In the genomic region with DNA sequence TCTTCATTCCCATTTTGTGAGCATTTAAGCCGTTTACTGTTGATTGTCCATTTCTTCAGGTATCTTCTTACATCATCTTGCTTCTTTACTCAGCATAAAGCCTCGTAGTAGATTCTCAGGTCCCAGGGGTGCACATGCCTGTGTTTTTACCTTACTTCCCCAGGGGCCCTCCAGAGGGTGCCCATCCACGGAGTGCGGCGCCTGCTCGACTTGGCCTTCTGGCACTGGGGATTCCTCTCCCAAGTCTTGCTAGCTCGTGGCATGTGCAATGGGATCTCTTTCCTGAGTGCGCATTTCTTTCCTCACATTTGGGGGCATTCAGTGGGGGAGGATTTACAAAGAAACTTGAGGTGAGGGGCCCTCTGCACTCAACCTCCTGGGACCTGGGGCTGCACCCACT, we compare ENCODE assay signal across 20 cellular contexts.
DNase-seq lines count a peak whose midpoint lies in the region; ATAC-seq and TF ChIP-seq lines count a peak whose summit lies in the region.
"Had no signal": no experiment of that assay in that cellular context is flagged by ENCODE, and none has a peak within 500 bp of the region (broad histone marks: within the 10 kb centered on the region; RNA-seq: fewer than 3 reads in every experiment).

No MANE protein-coding gene starts in this region.

- H3K9me3 Mint-ChIP-seq in brain, result peaks cover 0 to 7% (median 4%) of the 10 kb centered on the region in 5 experiments
- H3K9me3 Mint-ChIP-seq: CD4-positive, alpha-beta T cell; natural killer cell had no signal

- no peak for TF ChIP-seq POLR2A in transverse colon (IDR thresholded peaks at IDR 0.05)

- ATAC-seq in heart right ventricle, result no peak
- no peak for ATAC-seq in activated CD4-positive, CD25-positive, alpha-beta regulatory T cell treated with anti-CD3 and anti-CD28 coated beads, Interleukin-2, amount 50 U/mL, for 24 hours
- ATAC-seq: gastrocnemius medialis, natural killer cell had no signal

- H3K27ac Mint-ChIP-seq in brain, result peak overlapping the region in 3 of 5 experiments; percentile 1 to 89 (median 67)
- H3K27ac Mint-ChIP-seq: CD4-positive, alpha-beta T cell; natural killer cell; progenitor cell of endocrine pancreas had no signal

- peaks cover 80% of the 10 kb centered on the region for H3K4me1 Mint-ChIP-seq in brain
- H3K4me1 Mint-ChIP-seq: natural killer cell had no signal

- TF ChIP-seq EP300 in transverse colon (IDR thresholded peaks at IDR 0.05; ENCODE audit: low read depth), result no peak

- no peaks in the 10 kb centered on the region for H3K36me3 ChIP-seq in heart right ventricle
- H3K36me3 ChIP-seq in muscle layer of duodenum (ENCODE audit: control insufficient read depth in 1 of 2, insufficient read depth in 2 of 2, low read length in 2 of 2), result no peaks in the 10 kb centered on the region
- no peaks in the 10 kb centered on the region for H3K36me3 ChIP-seq in transverse colon
- H3K36me3 ChIP-seq: gastrocnemius medialis had no signal

- TF ChIP-seq CTCF in heart right ventricle (IDR thresholded peaks at IDR 0.05), result no peak
- no peak for TF ChIP-seq CTCF in brain (conservative IDR thresholded peaks at IDR 0.05)
- no peak for TF ChIP-seq CTCF in transverse colon (IDR thresholded peaks at IDR 0.05)

- no peak for DNase-seq in heart right ventricle
- no peak for DNase-seq in cardiac septum (ENCODE audit: low spot score)
- no peak for DNase-seq in transverse colon
- DNase-seq in NCI-H510A (lab: John Stamatoyannopoulos, UW), result no peak
- DNase-seq in NCI-H345 treated with DMSO at 0.1 percent for 48 hours (lab: John Stamatoyannopoulos, UW; ENCODE audit: unreplicated experiment), result no peak
- DNase-seq: ACHN; activated CD4-positive, alpha-beta T cell treated with anti-CD3 and anti-CD28 coated beads for 48 hours; activated effector memory CD4-positive, alpha-beta T cell treated with anti-CD3 and anti-CD28 coated beads, Interleukin-2, amount 50 U/mL, for 16 hours; amniotic stem cell; CD4-positive, alpha-beta T cell; gastrocnemius medialis; natural killer cell; NCI-H1694 treated with DMSO at 0.1 percent for 48 hours; NCI-H526; stimulated activated naive CD4-positive, alpha-beta T cell; T1000 had no signal

- no peaks in the 10 kb centered on the region for H3K9me3 ChIP-seq in heart right ventricle
- H3K9me3 ChIP-seq in muscle layer of duodenum (ENCODE audit: control insufficient read depth in 1 of 2, low read length in 2 of 2), result no peaks in the 10 kb centered on the region
- H3K9me3 ChIP-seq in transverse colon, result no peaks in the 10 kb centered on the region
- H3K9me3 ChIP-seq: gastrocnemius medialis had no signal

- H3K27ac ChIP-seq in heart right ventricle, result peak overlapping the region in 6 of 10 donors; percentile 23 to 79 (median 42)
- H3K27ac ChIP-seq in muscle layer of duodenum (ENCODE audit: low read length), result peak overlapping the region; percentile 41
- peak overlapping the region; percentile 77 to 87 (median 82) for H3K27ac ChIP-seq in transverse colon

- peaks cover 17 to 71% (median 46%) of the 10 kb centered on the region in 9 donors for H3K4me1 ChIP-seq in heart right ventricle
- peaks cover 17 to 60% of the 10 kb centered on the region in 2 donors for H3K4me1 ChIP-seq in muscle layer of duodenum (ENCODE audit: control insufficient read depth in 1 of 2, insufficient read depth in 2 of 2, low read length in 2 of 2)
- H3K4me1 ChIP-seq in transverse colon, result peaks cover 28 to 49% (median 31%) of the 10 kb centered on the region in 4 donors

- 78 to 81% methylated on average over 8 of the region's 8 CpGs for WGBS in heart right ventricle, 2 donors
- 44 to 83% methylated on average over 2 to 8 of the region's 8 CpGs for WGBS in transverse colon (ENCODE audit: low coverage in 1 of 2), 2 donors

- no peaks in the 10 kb centered on the region for H3K27me3 ChIP-seq in heart right ventricle
- H3K27me3 ChIP-seq in muscle layer of duodenum (ENCODE audit: low read depth, low read length), result no peaks in the 10 kb centered on the region
- no peaks in the 10 kb centered on the region for H3K27me3 ChIP-seq in transverse colon
- H3K27me3 ChIP-seq: gastrocnemius medialis had no signal

- peaks cover 16% of the 10 kb centered on the region for H3K36me3 Mint-ChIP-seq in brain
- H3K36me3 Mint-ChIP-seq: natural killer cell had no signal

- peaks cover 12% of the 10 kb centered on the region for H3K27me3 Mint-ChIP-seq in brain
- H3K27me3 Mint-ChIP-seq: progenitor cell of endocrine pancreas had no signal

- H3K4me3 ChIP-seq in heart right ventricle (no peak overlapping the region), muscle layer of duodenum (ENCODE audit: low read depth in 1 of 2, low read length in 2 of 2) (no peak overlapping the region), transverse colon (no peak overlapping the region)

- intact Hi-C loops in heart right ventricle (cut with DNase I) (loop anchor here in 1 of 10 donors (5.0 kb wide), 1 partner anchor 40 kb away; no protein-coding TSS in a partner anchor), cardiac septum (cut with DNase I) (loop anchor here (5.0 kb wide), 1 partner anchor 45 kb away; no protein-coding TSS in a partner anchor), transverse colon (cut with DNase I; ENCODE audit: low total_unique reads) (loop anchor here (2.0 kb wide), 1 partner anchor 23 kb away; no protein-coding TSS in a partner anchor)

- in situ Hi-C loops in transverse colon (cut with MboI; ENCODE audit: low pct_ligation_motif_present in 1 of 4, low pct_unique_long_range_greater_than_20kb in 1 of 4, low sequenced_read_pairs in 3 of 4), result no loop called here

- H3K4me3 Mint-ChIP-seq in brain, result peak overlapping the region in 2 of 5 experiments; percentile 32 to 41
- H3K4me3 Mint-ChIP-seq: CD4-positive, alpha-beta T cell; natural killer cell had no signal
